Comparison of ENCODE assay signal across 8 cellular contexts in genomic region chr12:118979763-118980406, GRCh38. TPM values are rescaled to one million over a fixed set of nuclear protein-coding genes. Genes with fewer than 3 reads are reported as not detected.
A peak's percentile ranks its signal among the peaks of the same experiment; 100 is the strongest.
DNase-seq lines count a peak whose midpoint lies in the region; TF ChIP-seq lines count a peak whose summit lies in the region.

No MANE protein-coding gene starts in this region.

- intact Hi-C loops in posterior vena cava (cut with DNase I) = no loop called here

- H3K4me1 Mint-ChIP-seq in mesothelial cell of epicardium = no peaks in the 10 kb centered on the region

- no peak overlapping the region for H3K4me3 ChIP-seq in LNCaP clone FGC (ENCODE audit: low read depth, low read length)

- no peak overlapping the region for H3K27ac ChIP-seq in epithelial cell of prostate

- DNase-seq in stimulated activated CD4-positive, alpha-beta T cell treated with anti-CD3 and anti-CD28 coated beads, Interleukin-15, amount 100 ng/mL, for 48 hours (ENCODE audit: low read depth in 2 of 2) = peak; percentile 0 to 2
- no peak for DNase-seq in stimulated activated CD4-positive, alpha-beta T cell treated with anti-CD3 and anti-CD28 coated beads, Interleukin-4, amount 100 ng/mL, for 4 hours
- DNase-seq in LNCaP clone FGC (ENCODE audit: low read depth) = peak; percentile 30
- peak; percentile 18 for DNase-seq in RPMI7951 (ENCODE audit: low read depth)
- peak; percentile 3 for DNase-seq in epithelial cell of prostate (ENCODE audit: low read depth, low spot score)
- DNase-seq in mesothelial cell of epicardium (ENCODE audit: low spot score in 2 of 2, unreplicated experiment in 2 of 2) = peak in 1 of 2 experiments; percentile 54
- no peak for DNase-seq in NK-92 (lab: John Stamatoyannopoulos, UW; ENCODE audit: unreplicated experiment)
- no peak for DNase-seq in posterior vena cava (ENCODE audit: low spot score)

- no peak overlapping the region for H3K4me3 Mint-ChIP-seq in mesothelial cell of epicardium

- TF ChIP-seq CTCF in LNCaP clone FGC (IDR thresholded peaks at IDR 0.05; ENCODE audit: control insufficient read depth, extremely low read depth, insufficient read depth) (peak; percentile 85), mesothelial cell of epicardium (IDR thresholded peaks at IDR 0.05; ENCODE audit: unreplicated experiment) (peak; percentile 66)

- peaks cover 82% of the 10 kb centered on the region for H3K27me3 Mint-ChIP-seq in mesothelial cell of epicardium (ENCODE audit: low read depth)

- H3K27ac Mint-ChIP-seq in mesothelial cell of epicardium = no peak overlapping the region

- H3K36me3 Mint-ChIP-seq in mesothelial cell of epicardium = no peaks in the 10 kb centered on the region

- H3K9me3 Mint-ChIP-seq in mesothelial cell of epicardium = no peaks in the 10 kb centered on the region

RNA-seq across cellular contexts. Expression of gene SRRM4, which starts 1.5 kb away (rescaled TPM):
- total RNA-seq in RPMI7951 (2014; rRNA removed; shearing (Covaris generic)) = not detected in 2 replicates
- total RNA-seq in mesothelial cell of epicardium (1.7 to 1.9 TPM (median 1.7 TPM) in 3 replicates), posterior vena cava (under 1 TPM in 1 of 2 donors, not detected in 1; 0.10 TPM)

Comparison
In these comparisons a context has a peak if more than half of its experiments do, and no peak if none do; other contexts are left out.
1. DNase-seq: peak in stimulated activated CD4-positive, alpha-beta T cell treated with anti-CD3 and anti-CD28 coated beads, Interleukin-15, amount 100 ng/mL, for 48 hours (2 of 2), LNCaP clone FGC (single experiment), RPMI7951 (single experiment) and epithelial cell of prostate (single experiment); none in stimulated activated CD4-positive, alpha-beta T cell treated with anti-CD3 and anti-CD28 coated beads, Interleukin-4, amount 100 ng/mL, for 4 hours (0 of 2), NK-92 (single experiment) and posterior vena cava (single experiment).